1 cellular context compared by ENCODE assay signal in the genomic region with DNA sequence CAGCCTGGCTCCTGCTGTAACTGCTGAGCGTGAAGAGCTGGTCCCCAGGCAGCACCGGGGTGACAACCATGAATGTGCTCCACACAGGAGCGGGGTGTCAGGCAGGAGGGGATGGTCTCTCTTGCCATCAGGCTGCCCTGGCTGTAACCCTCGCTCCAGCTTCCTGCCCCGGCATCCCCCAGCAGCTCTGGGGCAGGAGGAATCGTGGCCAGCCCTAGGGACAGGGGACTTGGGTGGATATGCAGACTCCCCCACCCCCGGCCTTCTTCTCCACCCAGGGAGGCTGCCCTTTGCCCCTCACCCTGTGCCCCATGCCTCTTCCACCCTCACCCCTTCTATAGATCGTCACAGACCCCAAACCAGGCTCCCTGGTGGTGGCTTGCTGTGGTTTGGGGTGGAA.
TF ChIP-seq lines count a peak whose summit lies in the region.

No MANE protein-coding gene starts in this region.

TF ChIP-seq in SK-N-SH treated with all-trans-retinoic acid at 6 μM for 48 hours, 23 proteins besides CTCF, POLR2A, EP300 and RAD21 (continued from another document):
- TF ChIP-seq OSR1 (CRISPR knock-in tag; IDR thresholded peaks at IDR 0.05) = no peak
- no peak for TF ChIP-seq ZNF565 (CRISPR knock-in tag; conservative IDR thresholded peaks at IDR 0.05; ENCODE audit: low read depth)
- no peak for TF ChIP-seq ZC3H10 (CRISPR knock-in tag; IDR thresholded peaks at IDR 0.05)
- TF ChIP-seq SNAI2 (CRISPR knock-in tag; IDR thresholded peaks at IDR 0.05) = no peak
- TF ChIP-seq ISL1 (CRISPR knock-in tag; IDR thresholded peaks at IDR 0.05) = no peak
- no peak for TF ChIP-seq ZFP30 (CRISPR knock-in tag; IDR thresholded peaks at IDR 0.05)
- TF ChIP-seq TCF4 (CRISPR knock-in tag; IDR thresholded peaks at IDR 0.05; ENCODE audit: borderline replicate concordance) = no peak
- no peak for TF ChIP-seq GLIS3 (CRISPR knock-in tag; IDR thresholded peaks at IDR 0.05)
- TF ChIP-seq, protein P1, sequence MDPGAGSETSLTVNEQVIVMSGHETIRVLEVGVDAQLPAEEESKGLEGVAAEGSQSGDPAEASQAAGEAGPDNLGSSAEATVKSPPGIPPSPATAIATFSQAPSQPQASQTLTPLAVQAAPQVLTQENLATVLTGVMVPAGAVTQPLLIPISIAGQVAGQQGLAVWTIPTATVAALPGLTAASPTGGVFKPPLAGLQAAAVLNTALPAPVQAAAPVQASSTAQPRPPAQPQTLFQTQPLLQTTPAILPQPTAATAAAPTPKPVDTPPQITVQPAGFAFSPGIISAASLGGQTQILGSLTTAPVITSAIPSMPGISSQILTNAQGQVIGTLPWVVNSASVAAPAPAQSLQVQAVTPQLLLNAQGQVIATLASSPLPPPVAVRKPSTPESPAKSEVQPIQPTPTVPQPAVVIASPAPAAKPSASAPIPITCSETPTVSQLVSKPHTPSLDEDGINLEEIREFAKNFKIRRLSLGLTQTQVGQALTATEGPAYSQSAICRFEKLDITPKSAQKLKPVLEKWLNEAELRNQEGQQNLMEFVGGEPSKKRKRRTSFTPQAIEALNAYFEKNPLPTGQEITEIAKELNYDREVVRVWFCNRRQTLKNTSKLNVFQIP (CRISPR knock-in tag; IDR thresholded peaks at IDR 0.05; ENCODE audit: borderline replicate concordance, low read depth) = no peak
